ENCODE assay signal across 7 cellular contexts in genomic region chr15:91021516-91022074, GRCh38. TPM values are rescaled to one million over a fixed set of nuclear protein-coding genes. Genes with fewer than 3 reads are reported as not detected.
A peak's percentile ranks its signal among the peaks of the same experiment; 100 is the strongest.
DNase-seq lines count a peak whose midpoint lies in the region; ATAC-seq and TF ChIP-seq lines count a peak whose summit lies in the region.

No MANE protein-coding gene starts in this region.

- H3K9me3 ChIP-seq in HUES64 (ENCODE audit: insufficient read depth, low read depth, low read length) (no peaks in the 10 kb centered on the region), adrenal gland (replicated peaks in 1 of 3) (no peaks in the 10 kb centered on the region)

- H3K4me3 ChIP-seq in HUES64 (ENCODE audit: low read length): peak overlapping the region; percentile 77
- peak overlapping the region; percentile 38 to 74 (median 62) for H3K4me3 ChIP-seq in adrenal gland

- H3K4me1 ChIP-seq in HUES64 (ENCODE audit: insufficient read depth, low read length) (peaks cover 9% of the 10 kb centered on the region), adrenal gland (replicated peaks in 1 of 2) (peaks cover 8 to 21% of the 10 kb centered on the region in 2 donors)

- H3K9ac ChIP-seq in HUES64 (ENCODE audit: low read depth, low read length): peak overlapping the region; percentile 67

- H3K27me3 ChIP-seq in HUES64 (ENCODE audit: insufficient read depth, low read length) (no peaks in the 10 kb centered on the region), adrenal gland (no peaks in the 10 kb centered on the region)

- TF ChIP-seq CTCF in adrenal gland (IDR thresholded peaks at IDR 0.05): no peak

- intact Hi-C loops in adrenal gland (cut with DNase I): no loop called here

- TF ChIP-seq POLR2A in adrenal gland (IDR thresholded peaks at IDR 0.05): no peak

- no peak overlapping the region for H3K27ac ChIP-seq in HUES64 (ENCODE audit: low read depth, low read length)
- peak overlapping the region in 3 of 5 donors; percentile 30 to 79 (median 64) for H3K27ac ChIP-seq in adrenal gland

- peak in 1 of 7 donors; percentile 17 for DNase-seq in adrenal gland
- DNase-seq in kidney glomerular epithelial cell (lab: John Stamatoyannopoulos, UW): peak; percentile 33
- peak; percentile 17 for DNase-seq in superior temporal gyrus (ENCODE audit: extremely low spot score)
- no peak for DNase-seq in activated CD4-positive, CD25-positive, alpha-beta regulatory T cell (lab: John Stamatoyannopoulos, UW)

- ATAC-seq in GM18502 (IDR thresholded peaks at IDR 0.05; ENCODE audit: poor library complexity, unreplicated experiment) (peak; percentile 1), HG03457 (IDR thresholded peaks at IDR 0.05; ENCODE audit: unreplicated experiment) (no peak)

- H3K36me3 ChIP-seq in HUES64 (ENCODE audit: insufficient read depth, low read length) (peaks cover 5% of the 10 kb centered on the region; the same call in 1 of the 2 replicates), adrenal gland (replicated peaks in 1 of 2) (peaks cover 0 to 4% of the 10 kb centered on the region in 2 donors)

- WGBS in HUES64: 11% methylated on average over 4 of the region's 4 CpGs
- WGBS in adrenal gland, 4 donors: 5 to 8% (median 6%) methylated on average over 4 of the region's 4 CpGs

RNA-seq across cellular contexts. Expression of gene VPS33B, which starts 0.8 kb away (rescaled TPM):
- 10.1 TPM for polyA plus RNA-seq in HUES64 (2013, experiment 1 of 2)
- 10.8 TPM for polyA plus RNA-seq in HUES64 (2013, experiment 2 of 2)
- 10 to 100 TPM in 6 of 8 donors, 1 to 10 TPM in 2; 9.1 to 21.5 (median 14.1) TPM for total RNA-seq in adrenal gland
- 10 to 100 TPM; 16.1 to 23.8 (median 19.3) TPM for polyA plus RNA-seq in adrenal gland

RNA-seq across cellular contexts. Expression of gene PRC1, which starts 27.3 kb away (rescaled TPM):
- 72.2 TPM for polyA plus RNA-seq in HUES64 (2013, experiment 1 of 2)
- 97.4 TPM for polyA plus RNA-seq in HUES64 (2013, experiment 2 of 2)
- total RNA-seq in adrenal gland: 10 to 100 TPM in 2 of 8 donors, 1 to 10 TPM in 6; 5.4 to 36.8 (median 6.6) TPM
- polyA plus RNA-seq in adrenal gland: 1 to 10 TPM; 4.7 to 9.0 (median 6.1) TPM

Comparison
In these comparisons a context has a peak if more than half of its experiments do, and no peak if none do; other contexts are left out.
1. DNase-seq: peak in kidney glomerular epithelial cell (single experiment) and superior temporal gyrus (single experiment); none in activated CD4-positive, CD25-positive, alpha-beta regulatory T cell (0 of 4).